ENCODE assay signal across 1 cellular context in genomic region chr2:28350196-28350595, GRCh38.
TF ChIP-seq lines count a peak whose summit lies in the region.

No MANE protein-coding gene starts in this region.

TF ChIP-seq in IMR-90, 13 proteins besides CTCF, POLR2A, EP300 and RAD21:
- no peak for TF ChIP-seq MAZ (IDR thresholded peaks at IDR 0.05; ENCODE audit: borderline replicate concordance, low read depth, low read length)
- TF ChIP-seq SMC3 (IDR thresholded peaks at IDR 0.05; ENCODE audit: low read depth, low read length), result no peak
- TF ChIP-seq MXI1 (IDR thresholded peaks at IDR 0.05; ENCODE audit: borderline replicate concordance, low read depth, low read length), result no peak
- no peak for TF ChIP-seq RFX5 (IDR thresholded peaks at IDR 0.05; ENCODE audit: low read depth, low read length)
- TF ChIP-seq, protein P1, sequence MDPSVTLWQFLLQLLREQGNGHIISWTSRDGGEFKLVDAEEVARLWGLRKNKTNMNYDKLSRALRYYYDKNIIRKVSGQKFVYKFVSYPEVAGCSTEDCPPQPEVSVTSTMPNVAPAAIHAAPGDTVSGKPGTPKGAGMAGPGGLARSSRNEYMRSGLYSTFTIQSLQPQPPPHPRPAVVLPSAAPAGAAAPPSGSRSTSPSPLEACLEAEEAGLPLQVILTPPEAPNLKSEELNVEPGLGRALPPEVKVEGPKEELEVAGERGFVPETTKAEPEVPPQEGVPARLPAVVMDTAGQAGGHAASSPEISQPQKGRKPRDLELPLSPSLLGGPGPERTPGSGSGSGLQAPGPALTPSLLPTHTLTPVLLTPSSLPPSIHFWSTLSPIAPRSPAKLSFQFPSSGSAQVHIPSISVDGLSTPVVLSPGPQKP (IDR thresholded peaks at IDR 0.05; ENCODE audit: borderline replicate concordance, low read depth, low read length), result no peak
- TF ChIP-seq MAFK (IDR thresholded peaks at IDR 0.05; ENCODE audit: low read depth, low read length), result no peak
